ENCODE assay signal across 13 cellular contexts in the genomic region with DNA sequence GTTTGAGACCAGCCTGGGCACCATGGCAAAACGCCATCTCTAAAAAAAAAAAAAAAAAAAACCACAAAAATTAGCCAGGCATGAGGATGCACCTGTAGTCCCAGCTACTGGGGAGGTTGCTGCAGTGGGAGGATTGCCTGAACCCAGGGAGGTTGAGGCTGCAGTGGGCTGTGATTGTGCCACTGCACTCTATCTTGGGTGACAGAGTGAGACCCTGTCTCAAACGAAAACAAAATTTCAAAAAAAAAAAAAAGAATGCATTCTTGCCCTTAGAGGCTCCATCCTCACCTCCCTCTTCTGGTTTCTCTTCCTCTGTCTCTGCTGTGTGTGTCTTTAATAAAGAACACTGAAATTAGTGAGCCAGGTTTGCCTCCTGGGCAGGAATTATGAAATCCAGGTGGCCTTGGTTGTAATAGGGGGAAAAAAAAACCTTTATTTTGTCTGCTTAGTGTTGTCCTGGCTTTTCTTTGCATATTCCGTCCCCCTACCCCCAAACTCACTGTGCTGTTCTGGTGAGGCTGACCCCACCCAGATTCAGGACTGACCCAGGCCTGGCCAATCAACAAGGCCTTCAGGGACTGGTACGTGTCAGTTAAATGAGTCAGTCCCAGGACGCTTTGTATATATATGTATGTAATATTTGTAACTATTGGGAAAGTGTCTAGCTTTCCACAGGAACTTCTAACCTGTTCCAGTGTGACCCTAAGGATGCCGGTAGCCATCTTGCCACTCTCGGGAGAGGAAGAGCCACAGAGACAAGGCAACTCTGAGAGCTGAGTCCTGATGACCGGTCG.
DNase-seq lines count a peak whose midpoint lies in the region; ATAC-seq and TF ChIP-seq lines count a peak whose summit lies in the region.
"Had no signal": no experiment of that assay in that cellular context is flagged by ENCODE, and none has a peak within 500 bp of the region (broad histone marks: within the 10 kb centered on the region; RNA-seq: fewer than 3 reads in every experiment).

No MANE protein-coding gene starts in this region.

- H3K27ac Mint-ChIP-seq in Calu3 (ENCODE audit: unreplicated experiment): peak overlapping the region; percentile 93
- H3K27ac Mint-ChIP-seq in activated B cell treated with CpG ODN at 0.5 μM for 24 hours: peak overlapping the region; percentile 84
- H3K27ac Mint-ChIP-seq in CD14-positive monocyte: peak overlapping the region in 3 of 7 donors; percentile 3 to 80 (median 25)
- no peak overlapping the region for H3K27ac Mint-ChIP-seq in activated CD8-positive, alpha-beta T cell treated with anti-CD3 and anti-CD28 coated beads for 36 hours
- H3K27ac Mint-ChIP-seq: progenitor cell of endocrine pancreas had no signal

- BruUV-seq in Calu3 (replicated peaks; lab: Mats Ljungman, UMichigan): no TSS peak

- H3K36me3 Mint-ChIP-seq in Calu3 (ENCODE audit: insufficient read depth, unreplicated experiment) (peaks cover 15% of the 10 kb centered on the region), activated B cell treated with CpG ODN at 0.5 μM for 24 hours (ENCODE audit: low read depth) (peaks cover 13% of the 10 kb centered on the region), CD14-positive monocyte (no peaks in the 10 kb centered on the region)
- peaks cover 7% of the 10 kb centered on the region for H3K36me3 Mint-ChIP-seq in activated CD8-positive, alpha-beta T cell treated with anti-CD3 and anti-CD28 coated beads for 36 hours (ENCODE audit: low read depth)

- H3K9me3 Mint-ChIP-seq in Calu3 (ENCODE audit: low read depth, unreplicated experiment) (no peaks in the 10 kb centered on the region), activated B cell treated with CpG ODN at 0.5 μM for 24 hours (no peaks in the 10 kb centered on the region), CD14-positive monocyte (no peaks in the 10 kb centered on the region)
- no peaks in the 10 kb centered on the region for H3K9me3 Mint-ChIP-seq in activated CD8-positive, alpha-beta T cell treated with anti-CD3 and anti-CD28 coated beads for 36 hours

- no peaks in the 10 kb centered on the region for H3K9me3 ChIP-seq in vagina

- intact Hi-C loops in Calu3 (cut with micrococcal nuclease; ENCODE audit: unreplicated experiment) (loop anchor here (5.0 kb wide), 1 partner anchor 146 kb away; no protein-coding TSS in a partner anchor), activated B cell treated with CpG ODN at 0.5 μM for 24 hours (cut with micrococcal nuclease) (loop anchor here (2.0 kb wide), 1 partner anchor 14 kb away; no protein-coding TSS in a partner anchor), vagina (cut with DNase I) (no loop called here), CD14-positive monocyte (cut with micrococcal nuclease) (no loop called here)
- intact Hi-C loops in activated CD8-positive, alpha-beta T cell treated with anti-CD3 and anti-CD28 coated beads for 36 hours (cut with micrococcal nuclease): loop anchor here (10.0 kb wide), 1 partner anchor 144 kb away; no protein-coding TSS in a partner anchor

- peaks cover 58% of the 10 kb centered on the region for H3K4me1 Mint-ChIP-seq in Calu3 (ENCODE audit: low read depth, unreplicated experiment)
- H3K4me1 Mint-ChIP-seq in activated B cell treated with CpG ODN at 0.5 μM for 24 hours: peaks cover 64% of the 10 kb centered on the region
- peaks cover 13% of the 10 kb centered on the region for H3K4me1 Mint-ChIP-seq in CD14-positive monocyte
- peaks cover 14% of the 10 kb centered on the region for H3K4me1 Mint-ChIP-seq in activated CD8-positive, alpha-beta T cell treated with anti-CD3 and anti-CD28 coated beads for 36 hours (ENCODE audit: low read depth)

- CTCF ChIA-PET in Calu3 (lab: Charles Lee): interaction anchor here (1.8 to 2.7 kb wide), 2 partner anchors 34 to 146 kb away, joined by 5 to 8 read pairs; no protein-coding TSS in a partner anchor
- CTCF ChIA-PET in activated B cell treated with CpG ODN at 0.5 μM for 24 hours (lab: Charles Lee): interaction anchor here (1.9 kb wide), 1 partner anchor 30 kb away, joined by 5 read pairs; no protein-coding TSS in a partner anchor
- CTCF ChIA-PET in activated CD8-positive, alpha-beta T cell treated with anti-CD3 and anti-CD28 coated beads for 36 hours (lab: Charles Lee): interaction anchor here (1.8 kb wide), 1 partner anchor 9 kb away, joined by 6 read pairs; no protein-coding TSS in a partner anchor

- no peaks in the 10 kb centered on the region for H3K36me3 ChIP-seq in vagina

- DNase-seq in Calu3 (peak; percentile 51), activated B cell treated with CpG ODN at 0.5 μM for 24 hours (no peak), iris pigment epithelial cell (ENCODE audit: low read depth) (peak; percentile 81), vagina (ENCODE audit: extremely low spot score in 2 of 2) (no peak), globus pallidus (ENCODE audit: low spot score) (no peak), CD14-positive monocyte (ENCODE audit: low spot score) (no peak)
- no peak for DNase-seq in activated CD8-positive, alpha-beta T cell treated with anti-CD3 and anti-CD28 coated beads for 36 hours
- DNase-seq: AML-193, kidney, NCI-H226 had no signal

- POLR2A ChIA-PET in activated B cell treated with CpG ODN at 0.5 μM for 24 hours (lab: Charles Lee): interaction anchor here (0.6 to 4.2 kb wide), 15 partner anchors 9 to 156 kb away, joined by 3 to 35 read pairs (median 4); a partner anchor contains a TSS
- POLR2A ChIA-PET in activated CD8-positive, alpha-beta T cell treated with anti-CD3 and anti-CD28 coated beads for 36 hours (lab: Charles Lee): interaction anchor here (1.5 to 1.9 kb wide), 2 partner anchors 9 to 113 kb away, joined by 5 read pairs; no protein-coding TSS in a partner anchor

- H3K27me3 Mint-ChIP-seq in Calu3 (ENCODE audit: unreplicated experiment) (no peaks in the 10 kb centered on the region), activated B cell treated with CpG ODN at 0.5 μM for 24 hours (no peaks in the 10 kb centered on the region), CD14-positive monocyte (ENCODE audit: low read depth in 3 of 3) (peaks cover 0 to 1% (median 0%) of the 10 kb centered on the region in 3 donors)
- H3K27me3 Mint-ChIP-seq in activated CD8-positive, alpha-beta T cell treated with anti-CD3 and anti-CD28 coated beads for 36 hours: no peaks in the 10 kb centered on the region

- H3K27ac ChIP-seq in vagina: no peak overlapping the region
- H3K27ac ChIP-seq: coronary artery had no signal

- H3K4me3 ChIP-seq in vagina: no peak overlapping the region
- H3K4me3 ChIP-seq: coronary artery had no signal

- H3K4me3 Mint-ChIP-seq in Calu3 (ENCODE audit: low read depth, unreplicated experiment): peak overlapping the region; percentile 47
- peak overlapping the region; percentile 13 for H3K4me3 Mint-ChIP-seq in activated B cell treated with CpG ODN at 0.5 μM for 24 hours
- H3K4me3 Mint-ChIP-seq in CD14-positive monocyte: no peak overlapping the region
- H3K4me3 Mint-ChIP-seq in activated CD8-positive, alpha-beta T cell treated with anti-CD3 and anti-CD28 coated beads for 36 hours: no peak overlapping the region

- TF ChIP-seq CTCF in Calu3 (IDR thresholded peaks at IDR 0.05; ENCODE audit: unreplicated experiment): no peak
- TF ChIP-seq CTCF in activated B cell treated with CpG ODN at 0.5 μM for 24 hours (IDR thresholded peaks at IDR 0.05): no peak
- no peak for TF ChIP-seq CTCF in vagina (IDR thresholded peaks at IDR 0.05)
- TF ChIP-seq CTCF in CD14-positive monocyte (IDR thresholded peaks at IDR 0.05): no peak
- no peak for TF ChIP-seq CTCF in activated CD8-positive, alpha-beta T cell treated with anti-CD3 and anti-CD28 coated beads for 36 hours (IDR thresholded peaks at IDR 0.05)

- ATAC-seq in HG03432 (IDR thresholded peaks at IDR 0.05; ENCODE audit: unreplicated experiment) (peak; percentile 35), activated B cell treated with CpG ODN at 0.5 μM for 24 hours (ENCODE audit: low read depth) (peak; percentile 74)
- no peak for ATAC-seq in activated CD8-positive, alpha-beta T cell treated with anti-CD3 and anti-CD28 coated beads for 36 hours

- H3K27me3 ChIP-seq in vagina: no peaks in the 10 kb centered on the region

- peaks cover 7% of the 10 kb centered on the region for H3K4me1 ChIP-seq in vagina

- no peak for TF ChIP-seq POLR2A in vagina (IDR thresholded peaks at IDR 0.05)

Comparison
In these comparisons a context has a peak if more than half of its experiments do, and no peak if none do; other contexts are left out.
1. DNase-seq: peak in Calu3 (single experiment) and iris pigment epithelial cell (single experiment); none in activated B cell treated with CpG ODN at 0.5 μM for 24 hours (single experiment), vagina (0 of 2), globus pallidus (single experiment), CD14-positive monocyte (single experiment) and activated CD8-positive, alpha-beta T cell treated with anti-CD3 and anti-CD28 coated beads for 36 hours (single experiment).
2. H3K4me3 Mint-ChIP-seq: peak in Calu3 (single experiment) and activated B cell treated with CpG ODN at 0.5 μM for 24 hours (single experiment); none in CD14-positive monocyte (0 of 2) and activated CD8-positive, alpha-beta T cell treated with anti-CD3 and anti-CD28 coated beads for 36 hours (single experiment).
3. intact Hi-C loops: an anchor here in Calu3 (5.0 kb wide), activated B cell treated with CpG ODN at 0.5 μM for 24 hours (2.0 kb wide) and activated CD8-positive, alpha-beta T cell treated with anti-CD3 and anti-CD28 coated beads for 36 hours (10.0 kb wide); none called in vagina and CD14-positive monocyte.